Comparison of ENCODE assay signal across 1 cellular context in genomic region chr7:116218051-116218645, GRCh38.
TF ChIP-seq lines count a peak whose summit lies in the region.

No MANE protein-coding gene starts in this region.

TF ChIP-seq in K562, 482 proteins besides CTCF, POLR2A, EP300 and RAD21 (continued from another document and continues in another):
- TF ChIP-seq CLOCK (CRISPR knock-in tag; IDR thresholded peaks at IDR 0.05; ENCODE audit: borderline replicate concordance) (no peak), ETS1 (conservative IDR thresholded peaks at IDR 0.05; ENCODE audit: control insufficient read depth, low read depth, low read length) (no peak), BRF2 (IDR thresholded peaks at IDR 0.05; ENCODE audit: borderline replicate concordance, insufficient read depth, insufficient read length) (no peak), KAT8 (IDR thresholded peaks at IDR 0.05; ENCODE audit: low read depth) (no peak), ETV5 (CRISPR knock-in tag; IDR thresholded peaks at IDR 0.05; ENCODE audit: low read depth) (no peak), CREB5 (CRISPR knock-in tag; IDR thresholded peaks at IDR 0.05) (no peak), PHB (CRISPR knock-in tag; IDR thresholded peaks at IDR 0.05) (no peak), SRSF7 (optimal IDR thresholded peaks at IDR 0.05; ENCODE audit: low read depth, low read length) (no peak), ZNF778 (CRISPR knock-in tag; IDR thresholded peaks at IDR 0.05) (no peak), FOXP4 (CRISPR knock-in tag; IDR thresholded peaks at IDR 0.05; ENCODE audit: borderline replicate concordance) (no peak; the same call in 1 of the 2 replicates), ATF3 (IDR thresholded peaks at IDR 0.05) (peak; percentile 72), ATF3 (CRISPR knock-in tag; conservative IDR thresholded peaks at IDR 0.05) (no peak), PCBP1 (IDR thresholded peaks at IDR 0.05; ENCODE audit: low read depth, low read length, poor library complexity, severe bottlenecking) (no peak), POLR2AphosphoS5 (IDR thresholded peaks at IDR 0.05; ENCODE audit: control insufficient read depth, insufficient read depth, low read depth, low read length) (peak; percentile 85), NR4A1 (CRISPR knock-in tag; IDR thresholded peaks at IDR 0.05) (0 out of 2 replicates have a peak, but pooled peaks have one; percentile 33), NR4A1 (tag; IDR thresholded peaks at IDR 0.05) (peak; percentile 74; the same call in 1 of the 2 replicates), NELFE (IDR thresholded peaks at IDR 0.05; ENCODE audit: insufficient read depth, insufficient read length) (no peak), HDAC2 (IDR thresholded peaks at IDR 0.05) (peak; percentile 92), KDM5B (IDR thresholded peaks at IDR 0.05; ENCODE audit: insufficient replicate concordance, low read depth, low read length) (no peak), NFIX (CRISPR knock-in tag; IDR thresholded peaks at IDR 0.05; ENCODE audit: low read depth) (no peak), NR2C2 (CRISPR knock-in tag; IDR thresholded peaks at IDR 0.05) (no peak), NR2C2 (tag; IDR thresholded peaks at IDR 0.05) (peak; percentile 47; the same call in 1 of the 2 replicates), KLF1 (tag; IDR thresholded peaks at IDR 0.05) (no peak), MTA3 (IDR thresholded peaks at IDR 0.05; ENCODE audit: borderline replicate concordance) (peak; percentile 76), TEAD2 (tag; IDR thresholded peaks at IDR 0.05) (0 out of 2 replicates have a peak, but pooled peaks have one; percentile 16), USF1 (CRISPR knock-in tag; IDR thresholded peaks at IDR 0.05) (no peak), LARP7 (IDR thresholded peaks at IDR 0.05) (no peak), IRF2 (CRISPR knock-in tag; IDR thresholded peaks at IDR 0.05) (no peak), DMBX1 (CRISPR knock-in tag; IDR thresholded peaks at IDR 0.05; ENCODE audit: borderline replicate concordance) (no peak; the same call in 1 of the 2 replicates), JUN (IDR thresholded peaks at IDR 0.05; ENCODE audit: borderline replicate concordance, low read depth, low read length) (0 out of 2 replicates have a peak, but pooled peaks have one; percentile 51), JUN (CRISPR knock-in tag; IDR thresholded peaks at IDR 0.05; ENCODE audit: borderline replicate concordance) (no peak), ZNF609 (CRISPR knock-in tag; IDR thresholded peaks at IDR 0.05; ENCODE audit: borderline replicate concordance) (no peak), RERE (CRISPR knock-in tag; IDR thresholded peaks at IDR 0.05; ENCODE audit: borderline replicate concordance) (no peak), YY1 (IDR thresholded peaks at IDR 0.05; ENCODE audit: borderline replicate concordance in 1 of 3, control insufficient read depth in 1 of 3, extremely low read depth in 1 of 3, insufficient read depth in 3 of 3, insufficient read length in 1 of 3, insufficient replicate concordance in 2 of 3, low read depth in 1 of 3, low read length in 2 of 3) (no peak), ADNP (tag; IDR thresholded peaks at IDR 0.05) (no peak)
